ENCODE assay signal across 8 cellular contexts in genomic region chr1:202084791-202085681, GRCh38. TPM values are rescaled to one million over a fixed set of nuclear protein-coding genes. Genes with fewer than 3 reads are reported as not detected.
DNase-seq lines count a peak whose midpoint lies in the region; TF ChIP-seq lines count a peak whose summit lies in the region.

No MANE protein-coding gene starts in this region.

- H3K27ac Mint-ChIP-seq in endodermal cell: peak overlapping the region; percentile 68

- no peak overlapping the region for H3K4me3 ChIP-seq in endodermal cell (ENCODE audit: low read length)
- H3K4me3 ChIP-seq in sigmoid colon: no peak overlapping the region

- H3K27ac ChIP-seq in endodermal cell (ENCODE audit: low read depth, low read length) (peak overlapping the region; percentile 51), sigmoid colon (peak overlapping the region in 2 of 4 donors; percentile 20 to 55)

- no peak for TF ChIP-seq EP300 in sigmoid colon (IDR thresholded peaks at IDR 0.05)

- H3K36me3 ChIP-seq in endodermal cell (ENCODE audit: control insufficient read depth, insufficient read depth, low read length): no peaks in the 10 kb centered on the region
- H3K36me3 ChIP-seq in sigmoid colon: no peaks in the 10 kb centered on the region

- H3K4me1 ChIP-seq in endodermal cell (ENCODE audit: control insufficient read depth, insufficient read depth, low read length): peaks cover 2% of the 10 kb centered on the region
- H3K4me1 ChIP-seq in sigmoid colon: no peaks in the 10 kb centered on the region

- H3K27me3 Mint-ChIP-seq in endodermal cell (ENCODE audit: insufficient read depth): peaks cover 2% of the 10 kb centered on the region

- no peak for TF ChIP-seq POLR2A in sigmoid colon (IDR thresholded peaks at IDR 0.05)

- H3K9ac ChIP-seq in endodermal cell (ENCODE audit: extremely low read depth, low read length, poor library complexity, severe bottlenecking): no peak overlapping the region

- no peaks in the 10 kb centered on the region for H3K27me3 ChIP-seq in endodermal cell (ENCODE audit: control insufficient read depth, insufficient read depth, low read length, poor library complexity, severe bottlenecking)
- H3K27me3 ChIP-seq in sigmoid colon: no peaks in the 10 kb centered on the region

- H3K36me3 Mint-ChIP-seq in endodermal cell (ENCODE audit: low read depth): no peaks in the 10 kb centered on the region

- H3K9me3 ChIP-seq in endodermal cell (ENCODE audit: control insufficient read depth, low read length) (no peaks in the 10 kb centered on the region), sigmoid colon (no peaks in the 10 kb centered on the region)

- no peaks in the 10 kb centered on the region for H3K9me3 Mint-ChIP-seq in endodermal cell

- no peak for TF ChIP-seq CTCF in endodermal cell (conservative IDR thresholded peaks at IDR 0.05)
- no peak for TF ChIP-seq CTCF in sigmoid colon (IDR thresholded peaks at IDR 0.05)

- no peak overlapping the region for H3K4me3 Mint-ChIP-seq in endodermal cell

- DNase-seq in DMS79 (lab: John Stamatoyannopoulos, UW): peak; percentile 40
- DNase-seq in NCI-H2171 (lab: John Stamatoyannopoulos, UW): peak; percentile 79
- peak; percentile 71 for DNase-seq in endodermal cell
- peak in 54 of 56 donors; percentile 23 to 94 (median 82) for DNase-seq in nucleus accumbens (lab: John Stamatoyannopoulos, UW)
- no peak for DNase-seq in sigmoid colon
- DNase-seq in SK-N-DZ (ENCODE audit: low spot score): no peak
- no peak for DNase-seq in T-helper 2 cell
- no peak for DNase-seq in stimulated activated CD4-positive, alpha-beta T cell treated with anti-CD3 and anti-CD28 coated beads, Interleukin-4, amount 100 ng/mL, for 4 hours

- 58 to 61% methylated on average over 13 to 16 of the region's 16 CpGs for WGBS in endodermal cell (ENCODE audit: insufficient coverage in 1 of 2, insufficient read length in 1 of 2), 2 experiments
- 12 to 47% methylated on average over 16 of the region's 16 CpGs for WGBS in sigmoid colon, 2 donors

- H3K4me1 Mint-ChIP-seq in endodermal cell: peaks cover 34% of the 10 kb centered on the region

- intact Hi-C loops in sigmoid colon (cut with DNase I): no loop called here

RNA-seq across cellular contexts. Expression of gene GPR37L1, which starts 37.7 kb away (rescaled TPM):
- total RNA-seq in endodermal cell: under 1 TPM in 1 of 2 donors, not detected in 1; 0.04 TPM
- 0.07 TPM for polyA plus RNA-seq in endodermal cell (2013, experiment 1 of 2)
- 0.12 TPM for polyA plus RNA-seq in endodermal cell (2013, experiment 2 of 2)
- total RNA-seq in sigmoid colon: under 1 TPM; under 0.01 to 0.36 (median 0.27) TPM
- polyA plus RNA-seq in sigmoid colon: 1 to 10 TPM in 1 of 3 donors, under 1 TPM in 1, not detected in 1; 0.92 to 1.8 TPM
- polyA plus RNA-seq in SK-N-DZ (2014; cell fraction: cytosol; rRNA removed): 0.16 TPM in 1 of 2 replicates, not detected in the other
- 0.02 and 0.03 TPM in 2 replicates for polyA plus RNA-seq in SK-N-DZ (2014; cell fraction: nucleus; rRNA removed)

RNA-seq across cellular contexts. Expression of gene ARL8A, which starts 59.5 kb away (rescaled TPM):
- total RNA-seq in endodermal cell (10 to 100 TPM; 72.8 to 82.0 TPM), sigmoid colon (10 to 100 TPM; 21.6 to 29.0 (median 25.2) TPM)
- polyA plus RNA-seq in endodermal cell (2013, experiment 1 of 2): 52.4 TPM
- polyA plus RNA-seq in endodermal cell (2013, experiment 2 of 2): 54.7 TPM
- 10 to 100 TPM; 13.8 to 22.4 (median 15.7) TPM for polyA plus RNA-seq in sigmoid colon
- 25.0 and 28.8 TPM in 2 replicates for polyA plus RNA-seq in SK-N-DZ (2014; cell fraction: cytosol; rRNA removed)
- polyA plus RNA-seq in SK-N-DZ (2014; cell fraction: nucleus; rRNA removed): 23.4 and 24.9 TPM in 2 replicates

Comparison
In these comparisons a context has a peak if more than half of its experiments do, and no peak if none do; other contexts are left out.
1. DNase-seq: peak in DMS79 (single experiment), NCI-H2171 (single experiment), endodermal cell (single experiment) and nucleus accumbens (54 of 56); none in sigmoid colon (single experiment), SK-N-DZ (single experiment), T-helper 2 cell (0 of 5) and stimulated activated CD4-positive, alpha-beta T cell treated with anti-CD3 and anti-CD28 coated beads, Interleukin-4, amount 100 ng/mL, for 4 hours (0 of 2).